In genomic region chr10:51892965-51893658, GRCh38 we compare ENCODE assay signal across 1 cellular context.
TF ChIP-seq lines count a peak whose summit lies in the region.

No MANE protein-coding gene starts in this region.

TF ChIP-seq in A549, 52 proteins besides CTCF, POLR2A, EP300 and RAD21 (continued from another document):
- TF ChIP-seq PBX3 (IDR thresholded peaks at IDR 0.05): no peak
- TF ChIP-seq HOXB13 (CRISPR knock-in tag; IDR thresholded peaks at IDR 0.05; ENCODE audit: low read depth): no peak
- TF ChIP-seq CHD2 (IDR thresholded peaks at IDR 0.05; ENCODE audit: low read length, partially characterized antibody): no peak
- TF ChIP-seq POLR2AphosphoS2 (conservative IDR thresholded peaks at IDR 0.05; ENCODE audit: low read length): no peak
- TF ChIP-seq HDAC2 (IDR thresholded peaks at IDR 0.05): no peak
